ENCODE assay signal across 8 cellular contexts in the genomic region with DNA sequence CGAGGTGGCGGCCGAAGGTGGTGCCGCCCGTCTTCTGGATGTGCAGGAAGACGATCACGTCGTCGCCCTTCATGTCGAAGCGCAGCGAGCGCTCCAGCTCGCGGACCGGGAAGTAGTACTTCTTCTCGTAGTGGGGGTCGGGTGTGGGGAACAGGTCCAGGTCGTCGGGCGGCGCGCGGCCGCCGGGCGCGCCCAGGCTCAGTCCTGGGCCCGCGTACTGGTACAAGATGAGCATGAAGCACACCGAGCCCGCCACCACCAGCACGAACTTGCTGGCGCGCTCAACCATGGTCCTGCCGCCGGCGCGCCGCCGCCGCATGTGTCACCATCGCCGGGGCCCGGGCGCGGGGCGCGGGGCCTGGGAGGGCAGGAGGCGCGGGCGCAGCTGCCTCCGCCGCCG. TPM values are rescaled to one million over a fixed set of nuclear protein-coding genes. Genes with fewer than 3 reads are reported as not detected.
A peak's percentile ranks its signal among the peaks of the same experiment; 100 is the strongest.
DNase-seq lines count a peak whose midpoint lies in the region; ATAC-seq and TF ChIP-seq lines count a peak whose summit lies in the region.
"Not testable (repeated sequence)": the region's sequence is repeated elsewhere in the genome, so short reads cannot be mapped to it uniquely, and the experiment has no call there.

No MANE protein-coding gene starts in this region.

- intact Hi-C loops in activated B cell treated with CpG ODN at 0.5 μM for 24 hours (cut with micrococcal nuclease) (loop anchor here (2.0 to 10.0 kb wide), 6 partner anchors 86 to 1864 kb away; a partner anchor contains a TSS), right cardiac atrium (cut with DNase I) (loop anchor here in 2 of 4 donors (10.0 kb wide), 1 partner anchor 143 kb away; no protein-coding TSS in a partner anchor), ovary (cut with DNase I) (loop anchor here in 1 of 4 donors (10.0 kb wide), 2 partner anchors 143 to 423 kb away; no protein-coding TSS in a partner anchor), aorta (cut with DNase I) (loop anchor here in 1 of 2 donors (10.0 kb wide), 2 partner anchors 143 to 1557 kb away; no protein-coding TSS in a partner anchor)

- under 1% methylated on average over 37 of the region's 55 CpGs for WGBS in right cardiac atrium
- WGBS in ovary, 3 donors: 0 to 1% methylated on average over 2 to 40 of the region's 55 CpGs; no CpG with 5 or more reads in 1 of the 3 donors
- 0 to 1% methylated on average over 24 to 46 of the region's 55 CpGs for WGBS in aorta, 2 donors

- not testable (repeated sequence) for DNase-seq in LNCaP clone FGC (ENCODE audit: low read depth)
- peak; percentile 55 for DNase-seq in activated B cell treated with CpG ODN at 0.5 μM for 24 hours
- peak in 1 of 3 donors; percentile 67 for DNase-seq in right cardiac atrium
- DNase-seq in ovary: peak in 3 of 5 donors; percentile 30 to 59 (median 57)
- peak; percentile 46 to 76 for DNase-seq in aorta

- not testable (repeated sequence) for H3K4me1 ChIP-seq in right cardiac atrium (ENCODE audit: control insufficient read depth, insufficient read depth, low read length); aorta (ENCODE audit: control insufficient read depth in 1 of 2, insufficient read depth in 2 of 2, low read length in 2 of 2)
- H3K4me1 ChIP-seq in ovary (ENCODE audit: insufficient read depth): peaks cover 16% of the 10 kb centered on the region

- not testable (repeated sequence) for TF ChIP-seq CTCF in LNCaP clone FGC (IDR thresholded peaks at IDR 0.05; ENCODE audit: control insufficient read depth, extremely low read depth, insufficient read depth); activated B cell treated with CpG ODN at 0.5 μM for 24 hours (IDR thresholded peaks at IDR 0.05); brain (conservative IDR thresholded peaks at IDR 0.05); ovary (IDR thresholded peaks at IDR 0.05)

- H3K4me3 Mint-ChIP-seq in activated B cell treated with CpG ODN at 0.5 μM for 24 hours (peak overlapping the region; percentile 82), brain (peak overlapping the region in 3 of 5 experiments; percentile 52 to 78 (median 77))

- not testable (repeated sequence) for TF ChIP-seq POLR2A in ovary (IDR thresholded peaks at IDR 0.05)

- H3K36me3 ChIP-seq in ovary; aorta (ENCODE audit: control insufficient read depth in 1 of 2, insufficient read depth in 2 of 2, low read length in 1 of 2): not testable (repeated sequence)

- H3K9me3 ChIP-seq in right cardiac atrium (ENCODE audit: control insufficient read depth, low read length); ovary; aorta (ENCODE audit: control insufficient read depth, low read length): not testable (repeated sequence)

- H3K4me3 ChIP-seq in LNCaP clone FGC (ENCODE audit: low read depth, low read length) (peak overlapping the region; percentile 70), right cardiac atrium (ENCODE audit: low read length) (peak overlapping the region; percentile 58), ovary (peak overlapping the region; percentile 87), aorta (ENCODE audit: low read length in 2 of 2) (peak overlapping the region in 1 of 2 donors; percentile 1)

- not testable (repeated sequence) for H3K27me3 ChIP-seq in right cardiac atrium (ENCODE audit: control insufficient read depth, insufficient read depth); ovary; aorta (ENCODE audit: control insufficient read depth in 1 of 2, insufficient read depth in 2 of 2, low read length in 1 of 2)

- not testable (repeated sequence) for H3K27me3 Mint-ChIP-seq in activated B cell treated with CpG ODN at 0.5 μM for 24 hours, brain

- H3K4me1 Mint-ChIP-seq in activated B cell treated with CpG ODN at 0.5 μM for 24 hours: peaks cover 41% of the 10 kb centered on the region
- H3K4me1 Mint-ChIP-seq in brain: peaks cover 50% of the 10 kb centered on the region

- peak overlapping the region; percentile 35 for H3K27ac Mint-ChIP-seq in activated B cell treated with CpG ODN at 0.5 μM for 24 hours
- peak overlapping the region in 1 of 5 experiments; percentile 58 for H3K27ac Mint-ChIP-seq in brain

- TF ChIP-seq EP300 in ovary (IDR thresholded peaks at IDR 0.05): not testable (repeated sequence)

- POLR2A ChIA-PET in activated B cell treated with CpG ODN at 0.5 μM for 24 hours (lab: Charles Lee): interaction anchor here (1.6 kb wide), 1 partner anchor 13 kb away, joined by 8 read pairs; no protein-coding TSS in a partner anchor

- H3K36me3 Mint-ChIP-seq in activated B cell treated with CpG ODN at 0.5 μM for 24 hours (ENCODE audit: low read depth) (peaks cover 16% of the 10 kb centered on the region), brain (peaks cover 13% of the 10 kb centered on the region)

- H3K9me3 Mint-ChIP-seq in activated B cell treated with CpG ODN at 0.5 μM for 24 hours, brain: not testable (repeated sequence)

- not testable (repeated sequence) for H3K27ac ChIP-seq in right cardiac atrium (ENCODE audit: low read length); ovary; aorta (ENCODE audit: low read depth in 1 of 2, low read length in 2 of 2)

- CTCF ChIA-PET in activated B cell treated with CpG ODN at 0.5 μM for 24 hours (lab: Charles Lee): interaction anchor here (0.6 to 1.1 kb wide), 2 partner anchors 140 to 1078 kb away, joined by 3 read pairs; no protein-coding TSS in a partner anchor

- ATAC-seq in GM18868 (IDR thresholded peaks at IDR 0.05; ENCODE audit: unreplicated experiment) (peak; percentile 1), HG02798 (IDR thresholded peaks at IDR 0.05; ENCODE audit: poor library complexity, unreplicated experiment) (peak; percentile 18), activated B cell treated with CpG ODN at 0.5 μM for 24 hours (ENCODE audit: low read depth) (peak; percentile 9)
- not testable (repeated sequence) for ATAC-seq in right cardiac atrium; aorta (ENCODE audit: low FRiP score)

RNA-seq across cellular contexts. Expression of a gene that starts 0.4 kb away (rescaled TPM):
- total RNA-seq in activated B cell treated with CpG ODN at 0.5 μM for 24 hours: 14.1 and 16.9 TPM in 2 replicates
- polyA plus RNA-seq in brain (ENCODE audit: insufficient read depth, low read depth, low replicate concordance): 64.3 TPM
- 10 to 100 TPM; 13.3 to 28.4 (median 21.1) TPM for total RNA-seq in right cardiac atrium
- 19.8 TPM for polyA plus RNA-seq in right cardiac atrium
- total RNA-seq in ovary: 10 to 100 TPM; 23.7 to 62.5 (median 48.0) TPM
- 10 to 100 TPM; 12.9 to 45.3 TPM for polyA plus RNA-seq in ovary
- 10 to 100 TPM; 14.7 to 17.4 TPM for total RNA-seq in aorta
- polyA plus RNA-seq in aorta: 1 to 10 TPM; 3.0 to 3.1 TPM
